ENCODE assay signal across 8 cellular contexts in the genomic region with DNA sequence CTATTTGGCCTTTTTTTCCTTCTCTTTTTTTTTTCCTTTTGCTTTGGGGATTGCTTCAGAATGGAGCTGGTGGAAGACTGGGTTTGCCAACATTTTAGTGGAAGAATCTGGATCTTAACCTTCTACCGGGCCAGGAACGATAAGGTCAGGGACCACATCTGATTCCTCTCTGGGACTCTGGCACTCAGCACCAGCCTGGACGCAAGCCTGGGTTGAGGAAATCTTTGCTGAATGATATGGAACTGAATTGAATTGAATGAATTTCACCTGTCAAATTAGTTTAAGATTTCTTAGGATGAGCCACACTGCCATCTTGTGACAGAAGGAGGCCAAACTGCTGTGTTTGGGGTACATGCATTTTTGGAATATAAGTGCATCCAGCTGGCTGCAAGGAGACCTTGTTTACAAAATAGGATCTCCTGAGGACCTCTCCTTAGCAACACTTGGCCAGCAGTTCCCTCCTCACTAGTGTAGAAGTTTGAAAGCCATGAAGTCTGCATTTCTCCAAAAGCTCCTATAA. TPM values are rescaled to one million over a fixed set of nuclear protein-coding genes. Genes with fewer than 3 reads are reported as not detected.
A peak's percentile ranks its signal among the peaks of the same experiment; 100 is the strongest.
DNase-seq lines count a peak whose midpoint lies in the region; ATAC-seq, FAIRE-seq and TF ChIP-seq lines count a peak whose summit lies in the region.

No MANE protein-coding gene starts in this region.

- CTCF ChIA-PET in activated CD4-positive, alpha-beta T cell treated with anti-CD3 and anti-CD28 coated beads, Interleukin-2, amount 10 ng/mL, durations not matched to agents 7 days and 5 days (lab: Charles Lee) = interaction anchor here (0.6 to 3.2 kb wide), 10 partner anchors 9 to 310 kb away, joined by 3 to 17 read pairs (median 6); no protein-coding TSS in a partner anchor
- CTCF ChIA-PET in GM12878 (lab: Yijun Ruan, JAX) = interaction anchor here (0.7 to 16.9 kb wide), 12 partner anchors 9 to 338 kb away, joined by 3 to 406 read pairs (median 4); no protein-coding TSS in a partner anchor

- no peak; the same call in 2 of the 3 replicates for ATAC-seq in GM12878
- no peak for ATAC-seq in HG02642 (IDR thresholded peaks at IDR 0.05; ENCODE audit: poor library complexity, unreplicated experiment)

- FAIRE-seq in GM12878 (lab: Jason Lieb, UNC) = no peak

- H3K79me2 ChIP-seq in GM12878 (ENCODE audit: control insufficient read depth, insufficient read depth, low read length) (no peaks in the 10 kb centered on the region), osteoblast (ENCODE audit: insufficient read depth, low read length) (no peaks in the 10 kb centered on the region)

- no peaks in the 10 kb centered on the region for H3K9me3 Mint-ChIP-seq in activated CD4-positive, alpha-beta T cell treated with anti-CD3 and anti-CD28 coated beads, Interleukin-2, amount 10 ng/mL, durations not matched to agents 7 days and 5 days

- peaks cover 5% of the 10 kb centered on the region for H3K36me3 Mint-ChIP-seq in activated CD4-positive, alpha-beta T cell treated with anti-CD3 and anti-CD28 coated beads, Interleukin-2, amount 10 ng/mL, durations not matched to agents 7 days and 5 days (ENCODE audit: low read depth)

- H3K36me3 ChIP-seq in GM12878 (ENCODE audit: control insufficient read depth in 2 of 2, insufficient read depth in 2 of 2, low read length in 1 of 2) (no peaks in the 10 kb centered on the region; a peak in 2 of 4 replicates), osteoblast (ENCODE audit: insufficient read depth, low read length) (no peaks in the 10 kb centered on the region)

- no peak for TF ChIP-seq EP300 in GM12878 (IDR thresholded peaks at IDR 0.05; ENCODE audit: borderline replicate concordance in 1 of 2, control insufficient read depth in 1 of 2, low read depth in 2 of 2, low read length in 2 of 2)

- no peak overlapping the region for H3K4me3 Mint-ChIP-seq in activated CD4-positive, alpha-beta T cell treated with anti-CD3 and anti-CD28 coated beads, Interleukin-2, amount 10 ng/mL, durations not matched to agents 7 days and 5 days

- no peaks in the 10 kb centered on the region for H3K4me1 ChIP-seq in GM12878 (ENCODE audit: control insufficient read depth, insufficient read depth, low read length)
- no peaks in the 10 kb centered on the region for H3K4me1 ChIP-seq in osteoblast (ENCODE audit: insufficient read depth, low read length)

- H3K27ac ChIP-seq in GM12878 (ENCODE audit: control insufficient read depth, insufficient read depth) = no peak overlapping the region
- no peak overlapping the region for H3K27ac ChIP-seq in osteoblast (ENCODE audit: low read depth, low read length)

- H3K27me3 Mint-ChIP-seq in activated CD4-positive, alpha-beta T cell treated with anti-CD3 and anti-CD28 coated beads, Interleukin-2, amount 10 ng/mL, durations not matched to agents 7 days and 5 days = no peaks in the 10 kb centered on the region

- RAD21 ChIA-PET in GM12878 (lab: Charles Lee; ENCODE audit: unreplicated experiment) = interaction anchor here (1.9 kb wide), 1 partner anchor 9 kb away, joined by 7 read pairs; no protein-coding TSS in a partner anchor

- intact Hi-C loops in GM12878 (cut with micrococcal nuclease; ENCODE audit: unreplicated experiment) = no loop called here

- SMC1A ChIA-PET in GM12878 (lab: Charles Lee; ENCODE audit: uncharacterized antibody, unreplicated experiment) = interaction anchor here (1.5 kb wide), 1 partner anchor 9 kb away, joined by 8 read pairs; no protein-coding TSS in a partner anchor

- POLR2A ChIA-PET in activated CD4-positive, alpha-beta T cell treated with anti-CD3 and anti-CD28 coated beads, Interleukin-2, amount 10 ng/mL, durations not matched to agents 7 days and 5 days (lab: Charles Lee) = no interaction called here
- POLR2A ChIA-PET in GM12878 (lab: Charles Lee) = no interaction called here

- TF ChIP-seq POLR2A in GM12878 (IDR thresholded peaks at IDR 0.05; ENCODE audit: low read depth, low read length) = no peak

- peak; percentile 47 for DNase-seq in activated CD4-positive, alpha-beta T cell treated with anti-CD3 and anti-CD28 coated beads, Interleukin-2, amount 10 ng/mL, durations not matched to agents 7 days and 5 days
- no peak for DNase-seq in activated CD4-positive, alpha-beta T cell treated with anti-CD3 and anti-CD28 coated beads, Interleukin-2, amount 50 U/mL, for 48 hours
- DNase-seq in HT1080 (ENCODE audit: low read depth) = peak; percentile 13
- no peak for DNase-seq in GM12878 (ENCODE audit: low read depth, low spot score)
- DNase-seq in osteoblast (ENCODE audit: insufficient read length, low spot score, missing footprints) = peak; percentile 83
- no peak for DNase-seq in GDM1 (lab: John Stamatoyannopoulos, UW)
- DNase-seq in activated effector memory CD4-positive, alpha-beta T cell treated with anti-CD3 and anti-CD28 coated beads, Interleukin-2, amount 50 U/mL, for 16 hours = no peak

- peak overlapping the region; percentile 63 for H3K27ac Mint-ChIP-seq in activated CD4-positive, alpha-beta T cell treated with anti-CD3 and anti-CD28 coated beads, Interleukin-2, amount 10 ng/mL, durations not matched to agents 7 days and 5 days

- H3K4me1 Mint-ChIP-seq in activated CD4-positive, alpha-beta T cell treated with anti-CD3 and anti-CD28 coated beads, Interleukin-2, amount 10 ng/mL, durations not matched to agents 7 days and 5 days = peaks cover 38% of the 10 kb centered on the region

- H3K9ac ChIP-seq in GM12878 (ENCODE audit: control insufficient read depth, insufficient read depth, low read length) = no peak overlapping the region

- no peak overlapping the region for H3K4me3 ChIP-seq in GM12878
- no peak overlapping the region for H3K4me3 ChIP-seq in osteoblast (ENCODE audit: insufficient read depth, low read length)

- H3K27me3 ChIP-seq in GM12878 (replicated peaks in 1 of 2; ENCODE audit: control insufficient read depth in 2 of 2, insufficient read depth in 2 of 2, low read length in 1 of 2) = no peaks in the 10 kb centered on the region
- H3K27me3 ChIP-seq in osteoblast (ENCODE audit: insufficient read depth, low read length) = no peaks in the 10 kb centered on the region

- TF ChIP-seq CTCF in GM12878 (IDR thresholded peaks at IDR 0.05 in 2 of 3, conservative IDR thresholded peaks at IDR 0.05 in 1 of 3; ENCODE audit: control insufficient read depth in 2 of 3, extremely low read depth in 1 of 3, insufficient read depth in 1 of 3, low read depth in 3 of 3, low read length in 3 of 3) (peak; percentile 25 to 40 (median 31); a peak in 4 of 6 replicates), osteoblast (IDR thresholded peaks at IDR 0.05; ENCODE audit: extremely low read depth, low read depth, low read length) (peak; percentile 55)

- no peak overlapping the region for H3K4me2 ChIP-seq in GM12878 (ENCODE audit: control insufficient read depth, insufficient read depth)
- H3K4me2 ChIP-seq in osteoblast (ENCODE audit: insufficient read depth, low read length) = no peak overlapping the region

- H4K20me1 ChIP-seq in GM12878 (ENCODE audit: control insufficient read depth, insufficient read depth) = no peaks in the 10 kb centered on the region
- H4K20me1 ChIP-seq in osteoblast (ENCODE audit: insufficient read depth, low read length) = no peaks in the 10 kb centered on the region

- TF ChIP-seq RAD21 in GM12878 (IDR thresholded peaks at IDR 0.05; ENCODE audit: insufficient read depth, low read depth, low read length) = 0 out of 2 replicates have a peak, but pooled peaks have one; percentile 27

- H2AFZ ChIP-seq in GM12878 (ENCODE audit: control insufficient read depth, low read depth, low read length) (no peak overlapping the region), osteoblast (ENCODE audit: low read length) (no peak overlapping the region)

- no peaks in the 10 kb centered on the region for H3K9me3 ChIP-seq in GM12878 (replicated peaks; ENCODE audit: control insufficient read depth, insufficient read depth, low read length)
- no peaks in the 10 kb centered on the region for H3K9me3 ChIP-seq in osteoblast (ENCODE audit: low read depth, low read length)

- in situ Hi-C loops in GM12878 (cut with MboI) = no loop called here

- WGBS in GM12878 (ENCODE audit: insufficient coverage, insufficient replicate concordance, low lambda C conversion rate, missing lambda C conversion rate) = 69% methylated on average over 3 of the region's 3 CpGs

- BruUV-seq in GM12878 (replicated peaks; lab: Mats Ljungman, UMichigan) = no TSS peak

TF ChIP-seq in GM12878, 131 proteins besides CTCF, POLR2A, EP300 and RAD21 (continues in another document):
- peak; percentile 14; the same call in 1 of the 2 replicates for TF ChIP-seq SMC3 (IDR thresholded peaks at IDR 0.05; ENCODE audit: borderline replicate concordance, low read length)

RNA-seq across cellular contexts. Expression of gene TPBGL, which starts 30.4 kb away (rescaled TPM):
- under 1 TPM in 1 of 2 experiments, not detected in 1; 0.06 TPM for total RNA-seq in activated CD4-positive, alpha-beta T cell treated with anti-CD3 and anti-CD28 coated beads, Interleukin-2, amount 10 ng/mL, durations not matched to agents 7 days and 5 days
- 0.10 and 0.33 TPM in 2 replicates for total RNA-seq in HT1080 (2014; rRNA removed; shearing (Covaris generic))
- polyA plus RNA-seq in HT1080 (2015; cell fraction: cytosol; rRNA removed) = 0.07 and 0.20 TPM in 2 replicates
- polyA plus RNA-seq in HT1080 (2015; cell fraction: nucleus; rRNA removed) = 0.12 TPM in 1 of 2 replicates, not detected in the other
- not detected in 2 replicates for total RNA-seq in GM12878 (2013; cell fraction: nucleolus; rRNA removed)
- total RNA-seq in GM12878 (2014; rRNA removed) (not detected in 2 replicates), GM12878 (2014; rRNA removed; fragmentation: Illumina TruSeq; extraction: Trizol) (not detected in 2 replicates), GM12878 (2021) (not detected in 2 replicates), osteoblast (not detected in 2 replicates)
- not detected for polyA plus RNA-seq in GM12878 (2011; ENCODE audit: low read depth)
- polyA plus RNA-seq in GM12878 (2011; rRNA removed) (not detected in 2 replicates), GM12878 (2014; fragmentation: Illumina TruSeq; extraction: Trizol) (not detected in 2 replicates), GM12878 (2014; fragmentation: Nextera tagmentation; extraction: Ambion mirVana) (not detected), GM12878 (2014; rRNA removed) (not detected in 2 replicates), GM12878 (2016; fragmentation: Nextera tagmentation; extraction: Ambion mirVana) (not detected)
- not detected in 2 replicates for polyA plus RNA-seq in GM12878 (2011; cell fraction: cytosol; rRNA removed)
- polyA plus RNA-seq in GM12878 (2011; cell fraction: nucleus; rRNA removed) = not detected in 2 replicates
- not detected in 2 replicates for polyA plus RNA-seq in GM12878 (2012)
- polyA minus RNA-seq in GM12878 (2011; rRNA and poly(A)+ RNA removed) = not detected in 2 replicates
- polyA minus RNA-seq in GM12878 (2011; cell fraction: cytosol; rRNA and poly(A)+ RNA removed) = not detected in 2 replicates
- not detected in 2 replicates for polyA minus RNA-seq in GM12878 (2011; cell fraction: nucleus; rRNA and poly(A)+ RNA removed)

Comparison
In these comparisons a context has a peak if more than half of its experiments do, and no peak if none do; other contexts are left out.
1. DNase-seq: peak in activated CD4-positive, alpha-beta T cell treated with anti-CD3 and anti-CD28 coated beads, Interleukin-2, amount 10 ng/mL, durations not matched to agents 7 days and 5 days (single experiment), HT1080 (single experiment) and osteoblast (single experiment); none in activated CD4-positive, alpha-beta T cell treated with anti-CD3 and anti-CD28 coated beads, Interleukin-2, amount 50 U/mL, for 48 hours (0 of 2), GM12878 (single experiment), GDM1 (single experiment) and activated effector memory CD4-positive, alpha-beta T cell treated with anti-CD3 and anti-CD28 coated beads, Interleukin-2, amount 50 U/mL, for 16 hours (single experiment).